10 cellular contexts compared by ENCODE assay signal in the genomic region with DNA sequence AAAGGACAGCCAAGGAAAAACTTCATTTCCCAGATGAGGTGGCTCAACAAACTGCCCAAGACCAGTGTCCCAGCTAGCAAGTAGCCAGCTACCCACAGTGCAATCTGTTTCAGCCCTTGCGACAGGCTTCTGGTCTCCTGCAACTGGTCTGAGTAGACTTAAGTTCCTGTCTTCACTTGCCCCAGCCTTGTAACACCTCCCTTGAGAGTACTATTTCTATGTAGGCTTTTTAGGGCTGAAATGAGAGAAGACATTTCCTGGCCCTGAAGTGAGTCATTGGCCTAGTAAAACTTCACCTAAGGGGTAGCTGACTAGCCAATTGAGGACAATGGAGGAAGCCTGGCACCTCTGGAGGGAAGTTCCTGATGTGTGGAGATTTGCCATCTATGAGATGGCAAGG.
A peak's percentile ranks its signal among the peaks of the same experiment; 100 is the strongest.
DNase-seq lines count a peak whose midpoint lies in the region; ATAC-seq and TF ChIP-seq lines count a peak whose summit lies in the region.
"Had no signal": no experiment of that assay in that cellular context is flagged by ENCODE, and none has a peak within 500 bp of the region (broad histone marks: within the 10 kb centered on the region; RNA-seq: fewer than 3 reads in every experiment).

No MANE protein-coding gene starts in this region.

- in situ Hi-C loops in G401 (cut with HindIII; ENCODE audit: low sequenced_read_pairs) = no loop called here

- no peaks in the 10 kb centered on the region for H3K9me3 ChIP-seq in mucosa of descending colon
- H3K9me3 ChIP-seq: Peyer's patch had no signal

- intact Hi-C loops in mucosa of descending colon (cut with DNase I, micrococcal nuclease) = no loop called here

- no peak overlapping the region for H3K4me3 ChIP-seq in mucosa of descending colon
- H3K4me3 ChIP-seq: GM12878, Peyer's patch had no signal

- ATAC-seq in GM18520 (IDR thresholded peaks at IDR 0.05; ENCODE audit: unreplicated experiment) = peak; percentile 86
- peak; percentile 65 for ATAC-seq in HG02642 (IDR thresholded peaks at IDR 0.05; ENCODE audit: poor library complexity, unreplicated experiment)
- ATAC-seq in mucosa of descending colon = peak; percentile 6
- ATAC-seq: GM12878 had no signal

- no peaks in the 10 kb centered on the region for H3K36me3 ChIP-seq in mucosa of descending colon (ENCODE audit: low read depth)
- H3K36me3 ChIP-seq: Peyer's patch had no signal

- DNase-seq in NCI-H226 (peak; percentile 5), mucosa of descending colon (no peak), G401 (ENCODE audit: low spot score) (no peak), NCI-H146 (lab: John Stamatoyannopoulos, UW) (no peak)
- DNase-seq in activated CD8-positive, alpha-beta memory T cell treated with anti-CD3 and anti-CD28 coated beads for 24 hours = no peak
- DNase-seq in activated CD4-positive, CD25-positive, alpha-beta regulatory T cell treated with anti-CD3 and anti-CD28 coated beads, Interleukin-2, amount 50 U/mL, for 72 hours = no peak
- DNase-seq: Peyer's patch had no signal

- no peak for TF ChIP-seq CTCF in mucosa of descending colon (IDR thresholded peaks at IDR 0.05)

- no peaks in the 10 kb centered on the region for H3K4me1 ChIP-seq in mucosa of descending colon (ENCODE audit: low read depth)
- H3K4me1 ChIP-seq: Peyer's patch had no signal

Comparison
In these comparisons a context has a peak if more than half of its experiments do, and no peak if none do; other contexts are left out.
1. ATAC-seq: peak in every context shown above with its lines; median percentile 86 in GM18520; 65 in HG02642; 6 in mucosa of descending colon.